ENCODE assay signal across 8 cellular contexts in the genomic region with DNA sequence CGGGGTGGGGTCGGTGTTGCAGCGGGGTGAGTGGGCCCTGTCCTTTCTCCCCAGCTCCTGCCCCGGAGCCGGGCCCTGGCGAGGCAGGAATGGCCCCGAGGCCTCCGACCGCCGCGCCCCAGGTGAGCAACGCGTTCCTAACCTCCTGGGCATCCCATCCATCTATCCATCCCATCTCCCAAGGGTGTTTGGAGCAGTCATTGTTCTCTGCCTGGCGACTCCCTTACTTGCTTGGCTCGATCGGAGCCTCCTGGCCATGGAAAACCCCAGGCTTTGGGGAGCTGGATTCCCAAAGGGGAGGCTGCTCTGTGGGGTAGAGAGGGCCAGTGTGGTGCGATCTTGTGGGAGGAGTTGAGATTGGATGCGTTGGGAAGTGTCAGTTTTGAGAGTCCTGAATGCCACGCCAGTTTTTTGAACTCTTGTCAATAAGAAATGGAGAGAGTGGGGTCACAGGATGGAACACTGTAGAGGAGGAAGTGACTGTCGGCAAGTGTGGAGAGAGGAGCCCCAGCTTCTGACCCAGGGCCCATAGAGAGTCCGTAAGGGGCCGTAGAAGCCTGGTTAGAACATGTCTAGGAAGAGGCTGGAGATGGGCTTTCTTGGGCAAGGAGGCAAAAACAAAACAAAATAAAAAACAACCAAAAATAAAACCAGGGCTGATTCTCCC. TPM values are rescaled to one million over a fixed set of nuclear protein-coding genes. Genes with fewer than 3 reads are reported as not detected.
DNase-seq lines count a peak whose midpoint lies in the region; ATAC-seq and TF ChIP-seq lines count a peak whose summit lies in the region.

No MANE protein-coding gene starts in this region.

- intact Hi-C loops in ovary (cut with DNase I) = loop anchor here in 1 of 4 donors (10.0 kb wide), 1 partner anchor 585 kb away; no protein-coding TSS in a partner anchor

- H3K4me1 ChIP-seq in foreskin keratinocyte (no peaks in the 10 kb centered on the region), ovary (ENCODE audit: insufficient read depth) (peaks cover 4% of the 10 kb centered on the region)

- peak overlapping the region; percentile 99 for H3K27ac Mint-ChIP-seq in activated CD4-positive, alpha-beta T cell treated with anti-CD3 and anti-CD28 coated beads, Interleukin-2, amount 10 ng/mL, durations not matched to agents 7 days and 5 days

- H3K9me3 Mint-ChIP-seq in activated CD4-positive, alpha-beta T cell treated with anti-CD3 and anti-CD28 coated beads, Interleukin-2, amount 10 ng/mL, durations not matched to agents 7 days and 5 days = peaks cover 22% of the 10 kb centered on the region

- CTCF ChIA-PET in activated CD4-positive, alpha-beta T cell treated with anti-CD3 and anti-CD28 coated beads, Interleukin-2, amount 10 ng/mL, durations not matched to agents 7 days and 5 days (lab: Charles Lee) = interaction anchor here (0.6 to 1.3 kb wide), 4 partner anchors 11 to 172 kb away, joined by 3 to 4 read pairs (median 4); no protein-coding TSS in a partner anchor

- H3K9me3 ChIP-seq in ovary = no peaks in the 10 kb centered on the region

- no peak for TF ChIP-seq CTCF in foreskin keratinocyte (conservative IDR thresholded peaks at IDR 0.05)
- TF ChIP-seq CTCF in ovary (IDR thresholded peaks at IDR 0.05) = no peak

- WGBS in ovary, 3 donors = 7 to 9% (median 8%) methylated on average over 18 to 22 of the region's 22 CpGs

- H3K4me1 Mint-ChIP-seq in activated CD4-positive, alpha-beta T cell treated with anti-CD3 and anti-CD28 coated beads, Interleukin-2, amount 10 ng/mL, durations not matched to agents 7 days and 5 days = peaks cover 23% of the 10 kb centered on the region

- no peak overlapping the region for H3K27ac ChIP-seq in foreskin keratinocyte
- peak overlapping the region in 1 of 2 donors; percentile 54 for H3K27ac ChIP-seq in ovary

- peak; percentile 64 for ATAC-seq in foreskin keratinocyte

- H3K27me3 Mint-ChIP-seq in activated CD4-positive, alpha-beta T cell treated with anti-CD3 and anti-CD28 coated beads, Interleukin-2, amount 10 ng/mL, durations not matched to agents 7 days and 5 days = no peaks in the 10 kb centered on the region

- H3K36me3 Mint-ChIP-seq in activated CD4-positive, alpha-beta T cell treated with anti-CD3 and anti-CD28 coated beads, Interleukin-2, amount 10 ng/mL, durations not matched to agents 7 days and 5 days (ENCODE audit: low read depth) = peaks cover 61% of the 10 kb centered on the region

- no peaks in the 10 kb centered on the region for H3K27me3 ChIP-seq in foreskin keratinocyte
- no peaks in the 10 kb centered on the region for H3K27me3 ChIP-seq in ovary

- H3K4me3 Mint-ChIP-seq in activated CD4-positive, alpha-beta T cell treated with anti-CD3 and anti-CD28 coated beads, Interleukin-2, amount 10 ng/mL, durations not matched to agents 7 days and 5 days = peak overlapping the region; percentile 94

- peak overlapping the region; percentile 69 for H3K4me3 ChIP-seq in ovary

- no peak for TF ChIP-seq EP300 in ovary (IDR thresholded peaks at IDR 0.05)

- H3K36me3 ChIP-seq in ovary = no peaks in the 10 kb centered on the region

- POLR2A ChIA-PET in activated CD4-positive, alpha-beta T cell treated with anti-CD3 and anti-CD28 coated beads, Interleukin-2, amount 10 ng/mL, durations not matched to agents 7 days and 5 days (lab: Charles Lee) = no interaction called here

- TF ChIP-seq POLR2A in ovary (IDR thresholded peaks at IDR 0.05) = no peak

- DNase-seq in stimulated activated CD4-positive, alpha-beta T cell treated with anti-CD3 and anti-CD28 coated beads, Interleukin-12 subunit alpha, Interleukin-12 subunit beta, amount 100 ng/mL, for 4 hours = peak; percentile 9
- DNase-seq in stimulated activated CD4-positive, alpha-beta T cell treated with anti-CD3 and anti-CD28 coated beads, Interleukin-1b, Interleukin-23, amount 100 ng/mL, for 48 hours = no peak
- DNase-seq in HPDE6-E6E7 (ENCODE audit: extremely low spot score) (peak; percentile 37), foreskin keratinocyte (peak in 1 of 2 donors; percentile 47), ovary (no peak), CD1c-positive myeloid dendritic cell (ENCODE audit: extremely low spot score) (no peak), COR-L47 (lab: John Stamatoyannopoulos, UW) (no peak)
- DNase-seq in activated CD4-positive, alpha-beta T cell treated with anti-CD3 and anti-CD28 coated beads, Interleukin-2, amount 10 ng/mL, durations not matched to agents 7 days and 5 days = peak; percentile 40

RNA-seq across cellular contexts. Expression of a gene that starts 0.7 kb away (rescaled TPM):
- total RNA-seq in activated CD4-positive, alpha-beta T cell treated with anti-CD3 and anti-CD28 coated beads, Interleukin-2, amount 10 ng/mL, durations not matched to agents 7 days and 5 days = 10 to 100 TPM; 36.0 to 37.8 TPM
- total RNA-seq in foreskin keratinocyte (18.7 and 21.7 TPM in 2 replicates), ovary (10 to 100 TPM; 29.8 to 50.0 (median 40.7) TPM)
- polyA plus RNA-seq in foreskin keratinocyte (5.6 and 5.7 TPM in 2 replicates), ovary (10 to 100 TPM; 16.7 to 25.3 TPM)

Comparison
In these comparisons a context has a peak if more than half of its experiments do, and no peak if none do; other contexts are left out.
1. DNase-seq: peak in stimulated activated CD4-positive, alpha-beta T cell treated with anti-CD3 and anti-CD28 coated beads, Interleukin-12 subunit alpha, Interleukin-12 subunit beta, amount 100 ng/mL, for 4 hours (single experiment), HPDE6-E6E7 (single experiment) and activated CD4-positive, alpha-beta T cell treated with anti-CD3 and anti-CD28 coated beads, Interleukin-2, amount 10 ng/mL, durations not matched to agents 7 days and 5 days (single experiment); none in stimulated activated CD4-positive, alpha-beta T cell treated with anti-CD3 and anti-CD28 coated beads, Interleukin-1b, Interleukin-23, amount 100 ng/mL, for 48 hours (single experiment), ovary (0 of 5), CD1c-positive myeloid dendritic cell (single experiment) and COR-L47 (single experiment).